ENCODE assay signal across 13 cellular contexts in genomic region chr1:19073311-19074186, GRCh38.
DNase-seq lines count a peak whose midpoint lies in the region; ATAC-seq, FAIRE-seq and TF ChIP-seq lines count a peak whose summit lies in the region.
"Had no signal": no experiment of that assay in that cellular context is flagged by ENCODE, and none has a peak within 500 bp of the region (broad histone marks: within the 10 kb centered on the region; RNA-seq: fewer than 3 reads in every experiment).

No MANE protein-coding gene starts in this region.

- no peaks in the 10 kb centered on the region for H3K79me2 ChIP-seq in K562 (ENCODE audit: control insufficient read depth, insufficient read depth, low read length)
- H3K79me2 ChIP-seq in keratinocyte (ENCODE audit: control insufficient read depth, insufficient read depth, low read length): no peaks in the 10 kb centered on the region

- TF ChIP-seq POLR2A in K562 (conservative IDR thresholded peaks at IDR 0.05): peak; percentile 43; the same call in 1 of the 2 replicates

- H3K9me1 ChIP-seq in K562 (ENCODE audit: control insufficient read depth, insufficient read depth, low read length) (no peaks in the 10 kb centered on the region), keratinocyte (ENCODE audit: control insufficient read depth, extremely low read depth, insufficient read depth, low read length) (no peaks in the 10 kb centered on the region)

- H3K27me3 Mint-ChIP-seq in activated CD8-positive, alpha-beta T cell treated with anti-CD3 and anti-CD28 coated beads, Interleukin-2, amount 10 ng/mL, durations not matched to agents 7 days and 5 days (ENCODE audit: low read depth): peaks cover 6% of the 10 kb centered on the region
- no peaks in the 10 kb centered on the region for H3K27me3 Mint-ChIP-seq in activated CD8-positive, alpha-beta T cell treated with anti-CD3 and anti-CD28 coated beads for 36 hours

- H3K9me3 Mint-ChIP-seq in activated CD8-positive, alpha-beta T cell treated with anti-CD3 and anti-CD28 coated beads, Interleukin-2, amount 10 ng/mL, durations not matched to agents 7 days and 5 days (ENCODE audit: insufficient read depth): no peaks in the 10 kb centered on the region
- H3K9me3 Mint-ChIP-seq in activated CD8-positive, alpha-beta T cell treated with anti-CD3 and anti-CD28 coated beads for 36 hours: no peaks in the 10 kb centered on the region
- H3K9me3 Mint-ChIP-seq: natural killer cell treated with Interleukin-12 subunit alpha and Interleukin-12 subunit beta and Interleukin-15 and Interleukin-18, amount 100 ng/mL, for 72 hours; stimulated activated effector memory CD8-positive, alpha-beta T cell treated with anti-CD3 and anti-CD28 coated beads, Interleukin-12 subunit alpha, Interleukin-12 subunit beta, amount 100 ng/mL, for 72 hours had no signal

- 83% methylated on average over 23 of the region's 23 CpGs for WGBS in K562 (ENCODE audit: insufficient coverage, low coverage, missing lambda C conversion rate)

- FAIRE-seq in K562 (lab: Jason Lieb, UNC): no peak
- peak; percentile 78 for FAIRE-seq in keratinocyte (lab: Jason Lieb, UNC)
- FAIRE-seq: endothelial cell of umbilical vein had no signal

- H3K4me3 ChIP-seq in K562 (no peak overlapping the region), keratinocyte (ENCODE audit: control insufficient read depth in 2 of 3, extremely low read depth in 1 of 3, insufficient read depth in 2 of 3, low read depth in 1 of 3, low read length in 3 of 3) (no peak overlapping the region), tibial artery (no peak overlapping the region), ascending aorta (no peak overlapping the region)

- peaks cover 34% of the 10 kb centered on the region for H3K4me1 Mint-ChIP-seq in activated CD8-positive, alpha-beta T cell treated with anti-CD3 and anti-CD28 coated beads, Interleukin-2, amount 10 ng/mL, durations not matched to agents 7 days and 5 days (ENCODE audit: low read depth)
- peaks cover 33% of the 10 kb centered on the region for H3K4me1 Mint-ChIP-seq in activated CD8-positive, alpha-beta T cell treated with anti-CD3 and anti-CD28 coated beads for 36 hours (ENCODE audit: low read depth)

- H3K4me1 ChIP-seq in K562 (replicated peaks in 1 of 2; ENCODE audit: control insufficient read depth in 2 of 2, insufficient read depth in 2 of 2, low read length in 2 of 2): peaks cover 0 to 9% of the 10 kb centered on the region in 2 experiments; a peak in 3 of 5 replicates
- H3K4me1 ChIP-seq in keratinocyte (ENCODE audit: control insufficient read depth, extremely low read depth, insufficient read depth, low read length): peaks cover 64% of the 10 kb centered on the region
- peaks cover 0 to 45% (median 16%) of the 10 kb centered on the region in 4 donors for H3K4me1 ChIP-seq in tibial artery
- H3K4me1 ChIP-seq in ascending aorta: peaks cover 4 to 11% of the 10 kb centered on the region in 2 donors

- no peak for TF ChIP-seq RAD21 in K562 (CRISPR knock-in tag; conservative IDR thresholded peaks at IDR 0.05 in 1 of 2, IDR thresholded peaks at IDR 0.05 in 1 of 2)

- POLR2A ChIA-PET in activated CD8-positive, alpha-beta T cell treated with anti-CD3 and anti-CD28 coated beads, Interleukin-2, amount 10 ng/mL, durations not matched to agents 7 days and 5 days (lab: Charles Lee): interaction anchor here (0.6 to 1.3 kb wide), 3 partner anchors 121 to 825 kb away, joined by 3 to 4 read pairs (median 4); no protein-coding TSS in a partner anchor
- POLR2A ChIA-PET in activated CD8-positive, alpha-beta T cell treated with anti-CD3 and anti-CD28 coated beads for 36 hours (lab: Charles Lee): interaction anchor here (0.6 to 1.1 kb wide), 4 partner anchors 14 to 171 kb away, joined by 3 read pairs; partner anchors contain the start of gene ALDH4A1
- POLR2A ChIA-PET in K562 (lab: Yijun Ruan, JAX): interaction anchor here (0.5 to 4.2 kb wide), 7 partner anchors 9 to 222 kb away, joined by 3 to 29 read pairs (median 4); no protein-coding TSS in a partner anchor

- CTCF ChIA-PET in activated CD8-positive, alpha-beta T cell treated with anti-CD3 and anti-CD28 coated beads, Interleukin-2, amount 10 ng/mL, durations not matched to agents 7 days and 5 days (lab: Charles Lee): interaction anchor here (0.7 to 7.2 kb wide), 7 partner anchors 25 to 189 kb away, joined by 3 to 48 read pairs (median 8); partner anchors contain the start of gene ALDH4A1
- CTCF ChIA-PET in activated CD8-positive, alpha-beta T cell treated with anti-CD3 and anti-CD28 coated beads for 36 hours (lab: Charles Lee): interaction anchor here (1.1 to 3.1 kb wide), 8 partner anchors 10 to 198 kb away, joined by 3 to 18 read pairs (median 4); no protein-coding TSS in a partner anchor
- CTCF ChIA-PET in K562 (lab: Yijun Ruan, JAX; ENCODE audit: low intra/inter-chr PET ratio): no interaction called here

- DNase-seq in activated CD8-positive, alpha-beta T cell treated with anti-CD3 and anti-CD28 coated beads, Interleukin-2, amount 10 ng/mL, durations not matched to agents 7 days and 5 days: no peak
- DNase-seq in activated CD8-positive, alpha-beta T cell treated with anti-CD3 and anti-CD28 coated beads for 36 hours: no peak
- DNase-seq in K562 (ENCODE audit: extremely low read depth in 1 of 4, low spot score in 3 of 4) (no peak), keratinocyte (ENCODE audit: low read depth, low spot score) (no peak), tibial artery (peak in 1 of 2 donors; percentile 75), ascending aorta (ENCODE audit: low spot score in 2 of 2) (no peak)
- DNase-seq: NCI-H2171 treated with DMSO at 0.1 percent for 48 hours, SHP77 had no signal

- peak overlapping the region; percentile 78 for H3K27ac Mint-ChIP-seq in activated CD8-positive, alpha-beta T cell treated with anti-CD3 and anti-CD28 coated beads, Interleukin-2, amount 10 ng/mL, durations not matched to agents 7 days and 5 days
- no peak overlapping the region for H3K27ac Mint-ChIP-seq in activated CD8-positive, alpha-beta T cell treated with anti-CD3 and anti-CD28 coated beads for 36 hours
- H3K27ac Mint-ChIP-seq: natural killer cell treated with Interleukin-12 subunit alpha and Interleukin-12 subunit beta and Interleukin-15 and Interleukin-18, amount 100 ng/mL, for 72 hours had no signal

- intact Hi-C loops in activated CD8-positive, alpha-beta T cell treated with anti-CD3 and anti-CD28 coated beads for 36 hours (cut with micrococcal nuclease): loop anchor here (10.0 kb wide), 1 partner anchor 169 kb away; the partner anchor contains the start of gene ALDH4A1
- intact Hi-C loops in K562 (cut with micrococcal nuclease) (no loop called here), tibial artery (cut with DNase I; ENCODE audit: low total_unique reads) (no loop called here), ascending aorta (cut with DNase I) (no loop called here)

- H3K9ac ChIP-seq in K562 (ENCODE audit: insufficient read depth in 1 of 2, low read depth in 2 of 2, low read length in 2 of 2) (peak overlapping the region in 1 of 2 experiments; percentile 37; a peak in 2 of 4 replicates), keratinocyte (ENCODE audit: control insufficient read depth, extremely low read depth, insufficient read depth, low read length) (peak overlapping the region; percentile 39)

- H3K4me2 ChIP-seq in K562 (ENCODE audit: insufficient read depth, low read length) (no peak overlapping the region), keratinocyte (ENCODE audit: control insufficient read depth, extremely low read depth, insufficient read depth, low read depth, low read length) (peak overlapping the region; percentile 59)

- ATAC-seq in activated CD8-positive, alpha-beta T cell treated with anti-CD3 and anti-CD28 coated beads, Interleukin-2, amount 10 ng/mL, durations not matched to agents 7 days and 5 days: no peak
- ATAC-seq in activated CD8-positive, alpha-beta T cell treated with anti-CD3 and anti-CD28 coated beads for 36 hours: no peak
- ATAC-seq in K562 (peak; percentile 3; the same call in 2 of the 3 replicates), HG02885 (IDR thresholded peaks at IDR 0.05; ENCODE audit: poor library complexity, unreplicated experiment) (no peak), GM21360 (IDR thresholded peaks at IDR 0.05; ENCODE audit: unreplicated experiment) (no peak)

- dilution Hi-C loops in keratinocyte (cut with MboI; ENCODE audit: extremely low pct_ligation_motif_present, low sequenced_read_pairs): no loop called here

- H3K36me3 ChIP-seq in K562 (ENCODE audit: control insufficient read depth, insufficient read depth, low read length) (peaks cover 61% of the 10 kb centered on the region; the same call in 2 of the 3 replicates), keratinocyte (ENCODE audit: control insufficient read depth in 2 of 2, extremely low read depth in 1 of 2, insufficient read depth in 2 of 2, low read length in 2 of 2) (peaks cover 16 to 42% of the 10 kb centered on the region in 2 experiments), tibial artery (peaks cover 49 to 65% (median 54%) of the 10 kb centered on the region in 3 donors), ascending aorta (peaks cover 48 to 61% of the 10 kb centered on the region in 2 donors)

- BruUV-seq in K562 (replicated peaks; lab: Mats Ljungman, UMichigan): no TSS peak

- no peaks in the 10 kb centered on the region for H3K9me3 ChIP-seq in K562 (replicated peaks; ENCODE audit: control insufficient read depth, insufficient read depth, low read depth, low read length)
- no peaks in the 10 kb centered on the region for H3K9me3 ChIP-seq in keratinocyte (ENCODE audit: control insufficient read depth, low read depth, low read length)
- no peaks in the 10 kb centered on the region for H3K9me3 ChIP-seq in tibial artery
- no peaks in the 10 kb centered on the region for H3K9me3 ChIP-seq in ascending aorta

- H3K4me3 Mint-ChIP-seq in activated CD8-positive, alpha-beta T cell treated with anti-CD3 and anti-CD28 coated beads, Interleukin-2, amount 10 ng/mL, durations not matched to agents 7 days and 5 days: no peak overlapping the region
- no peak overlapping the region for H3K4me3 Mint-ChIP-seq in activated CD8-positive, alpha-beta T cell treated with anti-CD3 and anti-CD28 coated beads for 36 hours

- H3K36me3 Mint-ChIP-seq in activated CD8-positive, alpha-beta T cell treated with anti-CD3 and anti-CD28 coated beads, Interleukin-2, amount 10 ng/mL, durations not matched to agents 7 days and 5 days (ENCODE audit: low read depth): peaks cover 55% of the 10 kb centered on the region
- H3K36me3 Mint-ChIP-seq in activated CD8-positive, alpha-beta T cell treated with anti-CD3 and anti-CD28 coated beads for 36 hours (ENCODE audit: low read depth): peaks cover 48% of the 10 kb centered on the region

- peaks cover 17% of the 10 kb centered on the region; the same call in 1 of the 2 replicates for H4K20me1 ChIP-seq in K562 (replicated peaks; ENCODE audit: control insufficient read depth, insufficient read depth, low read length)
- H4K20me1 ChIP-seq in keratinocyte (ENCODE audit: control insufficient read depth, extremely low read depth, insufficient read depth, low read length): no peaks in the 10 kb centered on the region

- in situ Hi-C loops in K562 (cut with MboI): no loop called here

- H2AFZ ChIP-seq in K562 (ENCODE audit: low read depth, low read length) (no peak overlapping the region), keratinocyte (ENCODE audit: control insufficient read depth, low read length) (no peak overlapping the region)

- H3K27me3 ChIP-seq in K562 (ENCODE audit: control insufficient read depth in 2 of 2, insufficient read depth in 2 of 2, low read length in 2 of 2) (peaks cover 0 to 19% of the 10 kb centered on the region in 2 experiments; a peak in 2 of 5 replicates), keratinocyte (ENCODE audit: control insufficient read depth, extremely low read depth, insufficient read depth, low read length) (no peaks in the 10 kb centered on the region), tibial artery (no peaks in the 10 kb centered on the region), ascending aorta (no peaks in the 10 kb centered on the region)

- H3K27ac ChIP-seq in K562 (ENCODE audit: extremely low read depth, low read depth, low read length) (no peak overlapping the region), keratinocyte (ENCODE audit: control insufficient read depth, insufficient read depth, low read length) (peak overlapping the region; percentile 87), tibial artery (peak overlapping the region; percentile 30 to 41), ascending aorta (peak overlapping the region in 1 of 2 donors; percentile 2)

- no peak for TF ChIP-seq EP300 in K562 (IDR thresholded peaks at IDR 0.05; ENCODE audit: low read length)

- no peak for TF ChIP-seq CTCF in activated CD8-positive, alpha-beta T cell treated with anti-CD3 and anti-CD28 coated beads for 36 hours (IDR thresholded peaks at IDR 0.05)
- no peak for TF ChIP-seq CTCF in K562 (IDR thresholded peaks at IDR 0.05 in 2 of 3, conservative IDR thresholded peaks at IDR 0.05 in 1 of 3; ENCODE audit: insufficient read depth in 2 of 3, low read depth in 1 of 3, low read length in 3 of 3)
- TF ChIP-seq CTCF in keratinocyte (optimal IDR thresholded peaks at IDR 0.05 in 1 of 3, IDR thresholded peaks at IDR 0.05 in 1 of 3, conservative IDR thresholded peaks at IDR 0.05 in 1 of 3; ENCODE audit: extremely low read depth in 1 of 3, insufficient read depth in 2 of 3, low read length in 3 of 3): no peak
- TF ChIP-seq CTCF in tibial artery (IDR thresholded peaks at IDR 0.05): no peak
- no peak for TF ChIP-seq CTCF in ascending aorta (IDR thresholded peaks at IDR 0.05)
